Comparison of ENCODE assay signal across 8 cellular contexts in genomic region chr22:39315389-39315788, GRCh38. TPM values are rescaled to one million over a fixed set of nuclear protein-coding genes. Genes with fewer than 3 reads are reported as not detected.
DNase-seq lines count a peak whose midpoint lies in the region; ATAC-seq and TF ChIP-seq lines count a peak whose summit lies in the region.

No MANE protein-coding gene starts in this region.

- H3K27me3 Mint-ChIP-seq in activated CD4-positive, alpha-beta T cell treated with anti-CD3 and anti-CD28 coated beads, Interleukin-2, amount 10 ng/mL, durations not matched to agents 24 days and 14 days, result no peaks in the 10 kb centered on the region

- no peak for DNase-seq in activated CD4-positive, alpha-beta T cell treated with anti-CD3 and anti-CD28 coated beads, Interleukin-2, amount 10 ng/mL, durations not matched to agents 24 days and 14 days
- DNase-seq in activated CD4-positive, alpha-beta T cell treated with anti-CD3 and anti-CD28 coated beads, Interleukin-2, amount 50 U/mL, for 48 hours, result no peak
- DNase-seq in fibroblast of mammary gland (ENCODE audit: low read depth) (no peak), ovary (no peak), NOMO-1 treated with DMSO at 0.1 percent for 48 hours (lab: John Stamatoyannopoulos, UW; ENCODE audit: unreplicated experiment) (no peak)

- TF ChIP-seq EP300 in ovary (IDR thresholded peaks at IDR 0.05), result no peak

- H3K36me3 ChIP-seq in skeletal muscle tissue (ENCODE audit: control insufficient read depth in 3 of 3, insufficient read depth in 3 of 3, low read length in 3 of 3) (peaks cover 62 to 68% (median 64%) of the 10 kb centered on the region in 3 donors), ovary (no peaks in the 10 kb centered on the region)

- H3K4me1 ChIP-seq in skeletal muscle tissue (ENCODE audit: control insufficient read depth in 3 of 3, insufficient read depth in 3 of 3, low read length in 3 of 3), result peaks cover 60 to 71% (median 61%) of the 10 kb centered on the region in 3 donors
- H3K4me1 ChIP-seq in ovary (ENCODE audit: insufficient read depth), result peaks cover 11% of the 10 kb centered on the region

- intact Hi-C loops in activated CD4-positive, alpha-beta T cell treated with anti-CD3 and anti-CD28 coated beads, Interleukin-2, amount 10 ng/mL, durations not matched to agents 24 days and 14 days (cut with micrococcal nuclease), result loop anchor here (5.0 to 10.0 kb wide), 3 partner anchors 78 to 311 kb away; partner anchors contain the start of gene MIEF1
- intact Hi-C loops in ovary (cut with DNase I), result loop anchor here (5.0 to 10.0 kb wide), 6 partner anchors 163 to 443 kb away; partner anchors contain the start of genes ATF4 (in 3 of the 4), CBX6 (in 1 of the 4), CBX7 (in 1 of the 4) and MIEF1 (in 1 of the 4)

- no peaks in the 10 kb centered on the region for H3K9me3 ChIP-seq in skeletal muscle tissue (ENCODE audit: control insufficient read depth in 3 of 3, low read length in 3 of 3)
- no peaks in the 10 kb centered on the region for H3K9me3 ChIP-seq in ovary

- TF ChIP-seq CTCF in WI38 (IDR thresholded peaks at IDR 0.05; ENCODE audit: low read depth, low read length), result no peak
- no peak for TF ChIP-seq CTCF in fibroblast of mammary gland (conservative IDR thresholded peaks at IDR 0.05; ENCODE audit: control insufficient read depth, insufficient read depth, low read depth, low read length)
- no peak for TF ChIP-seq CTCF in ovary (IDR thresholded peaks at IDR 0.05)

- 59 to 74% (median 61%) methylated on average over 13 of the region's 13 CpGs for WGBS in ovary, 3 donors

- H3K27ac ChIP-seq in skeletal muscle tissue (ENCODE audit: low read depth, low read length) (peak overlapping the region; percentile 26), ovary (no peak overlapping the region)

- no peak for TF ChIP-seq POLR2A in ovary (IDR thresholded peaks at IDR 0.05)

- H3K4me3 ChIP-seq in WI38 (ENCODE audit: low read depth, low read length) (peak overlapping the region; percentile 95), fibroblast of mammary gland (ENCODE audit: control insufficient read depth, low read depth, low read length) (peak overlapping the region; percentile 99), skeletal muscle tissue (ENCODE audit: low read length in 3 of 3) (no peak overlapping the region), ovary (no peak overlapping the region)

- H3K4me3 Mint-ChIP-seq in activated CD4-positive, alpha-beta T cell treated with anti-CD3 and anti-CD28 coated beads, Interleukin-2, amount 10 ng/mL, durations not matched to agents 24 days and 14 days, result peak overlapping the region; percentile 94

- no peak for ATAC-seq in HG02840 (IDR thresholded peaks at IDR 0.05; ENCODE audit: low FRiP score, unreplicated experiment)

- H3K4me1 Mint-ChIP-seq in activated CD4-positive, alpha-beta T cell treated with anti-CD3 and anti-CD28 coated beads, Interleukin-2, amount 10 ng/mL, durations not matched to agents 24 days and 14 days, result peaks cover 36% of the 10 kb centered on the region

- peaks cover 87% of the 10 kb centered on the region for H3K36me3 Mint-ChIP-seq in activated CD4-positive, alpha-beta T cell treated with anti-CD3 and anti-CD28 coated beads, Interleukin-2, amount 10 ng/mL, durations not matched to agents 24 days and 14 days (ENCODE audit: low read depth)

- no peaks in the 10 kb centered on the region for H3K27me3 ChIP-seq in skeletal muscle tissue (ENCODE audit: control insufficient read depth in 3 of 3, insufficient read depth in 3 of 3, low read length in 3 of 3)
- no peaks in the 10 kb centered on the region for H3K27me3 ChIP-seq in ovary

- H3K27ac Mint-ChIP-seq in activated CD4-positive, alpha-beta T cell treated with anti-CD3 and anti-CD28 coated beads, Interleukin-2, amount 10 ng/mL, durations not matched to agents 24 days and 14 days, result peak overlapping the region; percentile 53

- H3K9ac ChIP-seq in skeletal muscle tissue (ENCODE audit: low read depth in 1 of 3, low read length in 3 of 3), result peak overlapping the region; percentile 16 to 76 (median 28)

- H3K9me3 Mint-ChIP-seq in activated CD4-positive, alpha-beta T cell treated with anti-CD3 and anti-CD28 coated beads, Interleukin-2, amount 10 ng/mL, durations not matched to agents 24 days and 14 days, result no peaks in the 10 kb centered on the region

RNA-seq across cellular contexts. Expression of gene RPL3, which starts 4.0 kb away (rescaled TPM):
- total RNA-seq in activated CD4-positive, alpha-beta T cell treated with anti-CD3 and anti-CD28 coated beads, Interleukin-2, amount 10 ng/mL, durations not matched to agents 24 days and 14 days, result 2,129 and 2,132 TPM in 2 replicates
- total RNA-seq in skeletal muscle tissue (2,602 TPM), ovary (1,000 to 10,000 TPM; 3,686 to 6,016 (median 4,727) TPM)
- 1,000 to 10,000 TPM; 3,441 to 7,258 TPM for polyA plus RNA-seq in ovary

RNA-seq across cellular contexts. Expression of gene SYNGR1, which starts 34.4 kb away (rescaled TPM):
- total RNA-seq in activated CD4-positive, alpha-beta T cell treated with anti-CD3 and anti-CD28 coated beads, Interleukin-2, amount 10 ng/mL, durations not matched to agents 24 days and 14 days, result not detected in 2 replicates
- 5.7 TPM for total RNA-seq in skeletal muscle tissue
- 100 to 1,000 TPM in 1 of 7 donors, 10 to 100 TPM in 6; 20.9 to 104 (median 74.7) TPM for total RNA-seq in ovary
- polyA plus RNA-seq in ovary, result 10 to 100 TPM; 13.1 to 82.7 TPM

Comparison
In these comparisons a context has a peak if more than half of its experiments do, and no peak if none do; other contexts are left out.
1. H3K4me3 ChIP-seq: peak in WI38 (single experiment) and fibroblast of mammary gland (single experiment); none in skeletal muscle tissue (0 of 3) and ovary (single experiment).